Comparison of ENCODE assay signal across 7 cellular contexts in the genomic region with DNA sequence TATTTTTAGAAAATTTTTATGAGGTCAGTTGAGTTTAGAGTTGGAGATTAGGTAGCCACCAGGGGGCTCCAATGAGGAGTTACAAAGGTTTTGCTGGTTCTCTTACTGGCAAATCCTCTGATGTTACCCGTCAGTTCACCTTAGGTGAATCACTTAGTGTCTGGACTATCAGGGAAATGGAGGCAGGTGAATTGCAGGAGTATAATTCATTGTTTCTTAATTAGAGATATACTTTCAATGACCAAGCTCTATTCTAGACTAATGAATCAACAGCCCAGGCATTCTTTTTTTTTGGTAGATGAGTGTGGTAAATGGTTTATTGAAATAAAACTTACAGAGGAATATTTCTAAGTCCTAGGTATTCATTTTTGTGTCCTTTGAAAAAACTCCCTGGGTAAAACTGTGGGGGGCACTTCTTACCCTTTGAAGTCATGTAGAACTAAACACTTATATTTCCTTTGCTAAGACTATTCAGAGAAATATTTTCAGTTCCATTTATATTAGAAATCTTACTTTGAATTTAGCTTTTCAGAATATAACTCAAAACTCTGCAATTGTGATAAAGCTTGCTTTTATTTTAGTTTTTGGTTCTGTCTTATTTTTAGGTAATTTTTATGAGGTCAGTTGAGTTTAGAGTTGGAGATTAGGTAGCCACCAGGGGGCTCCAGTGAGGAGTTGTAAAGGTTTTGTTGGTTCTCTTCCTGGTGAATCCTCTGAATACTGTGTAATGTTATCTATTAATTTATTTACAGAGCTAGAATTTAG. TPM values are rescaled to one million over a fixed set of nuclear protein-coding genes. Genes with fewer than 3 reads are reported as not detected.
DNase-seq lines count a peak whose midpoint lies in the region; ATAC-seq, FAIRE-seq and TF ChIP-seq lines count a peak whose summit lies in the region.

No MANE protein-coding gene starts in this region.

- POLR2A ChIA-PET in HepG2 (lab: Yijun Ruan, JAX), result no interaction called here

- H3K27ac ChIP-seq in VCaP (no peak overlapping the region), HepG2 (ENCODE audit: extremely low read length, insufficient read depth, low read length) (no peak overlapping the region)

- CTCF ChIA-PET in HepG2 (lab: Yijun Ruan, JAX; ENCODE audit: low intra/inter-chr PET ratio, low total read pairs), result interaction anchor here (1.2 to 1.4 kb wide), 2 partner anchors 17 to 293 kb away, joined by 4 to 5 read pairs; a partner anchor contains a TSS

- DNase-seq in NCI-H2029 treated with DMSO at 0.1 percent for 48 hours (lab: John Stamatoyannopoulos, UW), result peak; percentile 9
- peak; percentile 34 to 54 for DNase-seq in central memory CD8-positive, alpha-beta T cell (ENCODE audit: low spot score in 2 of 2)
- peak; percentile 58 for DNase-seq in HepG2 (ENCODE audit: low spot score)
- DNase-seq in stimulated activated CD8-positive, alpha-beta memory T cell treated with anti-CD3 and anti-CD28 coated beads, Interleukin-4, amount 100 ng/mL, for 48 hours, result peak; percentile 83

- no TSS peak for BruUV-seq in HepG2 (replicated peaks; lab: Mats Ljungman, UMichigan)

- no peaks in the 10 kb centered on the region for H3K9me3 Mint-ChIP-seq in central memory CD8-positive, alpha-beta T cell

- H3K27ac Mint-ChIP-seq in central memory CD8-positive, alpha-beta T cell (ENCODE audit: low read depth), result no peak overlapping the region

- ATAC-seq in central memory CD8-positive, alpha-beta T cell (replicated peaks; ENCODE audit: extremely low read depth, poor library complexity, severe bottlenecking), result peak; percentile 84
- peak; percentile 67 for ATAC-seq in HepG2
- no peak for ATAC-seq in GM21717 (IDR thresholded peaks at IDR 0.05; ENCODE audit: unreplicated experiment)

- H3K4me2 ChIP-seq in HepG2 (ENCODE audit: low read depth, low read length), result no peak overlapping the region

- H3K4me3 Mint-ChIP-seq in central memory CD8-positive, alpha-beta T cell, result no peak overlapping the region

- peak; percentile 58 for TF ChIP-seq CTCF in GM12874 (IDR thresholded peaks at IDR 0.05; ENCODE audit: insufficient read depth, low read depth, low read length)
- peak; percentile 78 for TF ChIP-seq CTCF in VCaP (conservative IDR thresholded peaks at IDR 0.05)
- TF ChIP-seq CTCF in HepG2 (CRISPR knock-in tag; IDR thresholded peaks at IDR 0.05), result peak; percentile 46

- in situ Hi-C loops in HepG2 (cut with HindIII; ENCODE audit: extremely low pct_ligation_motif_present, low pct_unique_long_range_greater_than_20kb), result no loop called here

- H3K4me1 ChIP-seq in HepG2 (ENCODE audit: insufficient read depth, low read length), result no peaks in the 10 kb centered on the region

- no peaks in the 10 kb centered on the region for H3K27me3 Mint-ChIP-seq in central memory CD8-positive, alpha-beta T cell

- no peak for TF ChIP-seq POLR2A in HepG2 (IDR thresholded peaks at IDR 0.05; ENCODE audit: insufficient read depth in 1 of 2, low read depth in 2 of 2, low read length in 2 of 2)

- no peak overlapping the region for H2AFZ ChIP-seq in HepG2 (ENCODE audit: low read length)

- WGBS in HepG2 (ENCODE audit: low lambda C conversion rate), result 92% methylated on average over 1 of the region's 1 CpG

- H3K36me3 ChIP-seq in HepG2 (replicated peaks in 1 of 2; ENCODE audit: control insufficient read depth in 1 of 2, insufficient read depth in 2 of 2, low read length in 2 of 2), result peaks cover 12 to 79% of the 10 kb centered on the region in 2 experiments

- TF ChIP-seq RAD21 in HepG2 (CRISPR knock-in tag; IDR thresholded peaks at IDR 0.05), result no peak

- no peak overlapping the region for H3K4me3 ChIP-seq in HepG2 (replicated peaks in 1 of 3; ENCODE audit: insufficient read depth in 1 of 3, low read depth in 2 of 3, low read length in 3 of 3)

- no peaks in the 10 kb centered on the region for H3K27me3 ChIP-seq in HepG2 (ENCODE audit: control insufficient read depth in 1 of 2, insufficient read depth in 2 of 2, low read length in 2 of 2)

- H4K20me1 ChIP-seq in HepG2 (ENCODE audit: insufficient read depth, low read length), result peaks cover 15% of the 10 kb centered on the region

- FAIRE-seq in HepG2 (lab: Jason Lieb, UNC), result peak; percentile 51

- no peak for TF ChIP-seq EP300 in HepG2 (IDR thresholded peaks at IDR 0.05; ENCODE audit: low read depth in 2 of 2, low read length in 2 of 2)
- no peak for TF ChIP-seq EP300 in HepG2 (CRISPR knock-in tag; IDR thresholded peaks at IDR 0.05; ENCODE audit: borderline replicate concordance)

- peaks cover 17% of the 10 kb centered on the region for H3K79me2 ChIP-seq in HepG2 (ENCODE audit: insufficient read depth, low read length)

- no peak overlapping the region for H3K9ac ChIP-seq in HepG2 (ENCODE audit: insufficient read depth, low read depth, low read length)

- H3K36me3 Mint-ChIP-seq in central memory CD8-positive, alpha-beta T cell (ENCODE audit: insufficient read depth), result peaks cover 56% of the 10 kb centered on the region

- H3K9me3 ChIP-seq in HepG2 (ENCODE audit: low read length), result no peaks in the 10 kb centered on the region

- intact Hi-C loops in HepG2 (cut with micrococcal nuclease; ENCODE audit: unreplicated experiment), result no loop called here

- H3K4me1 Mint-ChIP-seq in central memory CD8-positive, alpha-beta T cell, result peaks cover 29% of the 10 kb centered on the region

TF ChIP-seq in HepG2, 621 proteins besides CTCF, POLR2A, EP300 and RAD21:
- no peak for TF ChIP-seq SIN3A (IDR thresholded peaks at IDR 0.05; ENCODE audit: borderline replicate concordance, low read depth, low read length)
- TF ChIP-seq SMC3 (IDR thresholded peaks at IDR 0.05; ENCODE audit: low read length), result peak; percentile 12; the same call in 1 of the 2 replicates

RNA-seq across cellular contexts. Expression of a gene that starts 17.7 kb away (rescaled TPM):
- total RNA-seq in HepG2 (2016; rRNA removed; fragmentation: Illumina TruSeq; extraction: Trizol), result 152 and 233 TPM in 2 replicates
- total RNA-seq in HepG2 (2016; cell fraction: cytosol; rRNA removed; fragmentation: Illumina TruSeq; extraction: Trizol; ENCODE audit: low read depth), result 29.1 and 33.4 TPM in 2 replicates
- 171 and 231 TPM in 2 replicates for total RNA-seq in HepG2 (2016; cell fraction: insoluble cytoplasmic fraction; rRNA removed; fragmentation: Illumina TruSeq; extraction: Trizol)
- 55.8 and 64.2 TPM in 2 replicates for total RNA-seq in HepG2 (2016; cell fraction: membrane; rRNA removed; fragmentation: Illumina TruSeq; extraction: Trizol)
- total RNA-seq in HepG2 (2016; cell fraction: nucleus; rRNA removed; fragmentation: Illumina TruSeq; extraction: Trizol), result 97.0 and 99.3 TPM in 2 replicates
- 64.2 and 69.8 TPM in 2 replicates for polyA plus RNA-seq in HepG2 (2011; rRNA removed)
- polyA plus RNA-seq in HepG2 (2011; cell fraction: cytosol; rRNA removed), result 43.9 and 49.0 TPM in 2 replicates
- polyA plus RNA-seq in HepG2 (2011; cell fraction: nucleus; rRNA removed), result 28.9 and 39.9 TPM in 2 replicates
- 87.5 and 91.8 TPM in 2 replicates for polyA plus RNA-seq in HepG2 (2012)
- 21.5 TPM in 2 replicates for polyA plus RNA-seq in HepG2 (2016; cell fraction: cytosol; fragmentation: Illumina TruSeq; extraction: Trizol; ENCODE audit: low read depth)
- 239 and 241 TPM in 2 replicates for polyA plus RNA-seq in HepG2 (2016; cell fraction: insoluble cytoplasmic fraction; fragmentation: Illumina TruSeq; extraction: Trizol; ENCODE audit: low read depth)
- polyA plus RNA-seq in HepG2 (2016; cell fraction: membrane; fragmentation: Illumina TruSeq; extraction: Trizol; ENCODE audit: low read depth), result 30.8 and 34.3 TPM in 2 replicates
- polyA plus RNA-seq in HepG2 (2016; cell fraction: nucleus; fragmentation: Illumina TruSeq; extraction: Trizol; ENCODE audit: insufficient read depth, low read depth), result 123 and 137 TPM in 2 replicates
- 77.9 and 189 TPM in 2 replicates for polyA minus RNA-seq in HepG2 (2011; rRNA and poly(A)+ RNA removed; ENCODE audit: low replicate concordance)
- polyA minus RNA-seq in HepG2 (2011; cell fraction: cytosol; rRNA and poly(A)+ RNA removed), result 61.4 and 62.0 TPM in 2 replicates
- 91.0 and 95.6 TPM in 2 replicates for polyA minus RNA-seq in HepG2 (2011; cell fraction: nucleus; rRNA and poly(A)+ RNA removed)

RNA-seq across cellular contexts. Expression of a gene that starts 24.8 kb away (rescaled TPM):
- 2.5 and 3.9 TPM in 2 replicates for total RNA-seq in HepG2 (2016; rRNA removed; fragmentation: Illumina TruSeq; extraction: Trizol)
- total RNA-seq in HepG2 (2016; cell fraction: cytosol; rRNA removed; fragmentation: Illumina TruSeq; extraction: Trizol; ENCODE audit: low read depth), result 0.71 TPM in 2 replicates
- 2.2 and 3.5 TPM in 2 replicates for total RNA-seq in HepG2 (2016; cell fraction: insoluble cytoplasmic fraction; rRNA removed; fragmentation: Illumina TruSeq; extraction: Trizol)
- 2.5 and 3.2 TPM in 2 replicates for total RNA-seq in HepG2 (2016; cell fraction: membrane; rRNA removed; fragmentation: Illumina TruSeq; extraction: Trizol)
- total RNA-seq in HepG2 (2016; cell fraction: nucleus; rRNA removed; fragmentation: Illumina TruSeq; extraction: Trizol), result 4.4 and 5.2 TPM in 2 replicates
- polyA plus RNA-seq in HepG2 (2011; rRNA removed), result 1.1 and 1.4 TPM in 2 replicates
- 1.0 and 1.1 TPM in 2 replicates for polyA plus RNA-seq in HepG2 (2011; cell fraction: cytosol; rRNA removed)
- 3.4 and 3.9 TPM in 2 replicates for polyA plus RNA-seq in HepG2 (2011; cell fraction: nucleus; rRNA removed)
- polyA plus RNA-seq in HepG2 (2012), result 2.0 and 2.1 TPM in 2 replicates
- polyA plus RNA-seq in HepG2 (2016; cell fraction: cytosol; fragmentation: Illumina TruSeq; extraction: Trizol; ENCODE audit: low read depth), result 0.42 and 0.75 TPM in 2 replicates
- polyA plus RNA-seq in HepG2 (2016; cell fraction: insoluble cytoplasmic fraction; fragmentation: Illumina TruSeq; extraction: Trizol; ENCODE audit: low read depth), result 2.5 and 3.0 TPM in 2 replicates
- polyA plus RNA-seq in HepG2 (2016; cell fraction: membrane; fragmentation: Illumina TruSeq; extraction: Trizol; ENCODE audit: low read depth), result 1.6 and 1.9 TPM in 2 replicates
- 8.0 and 8.4 TPM in 2 replicates for polyA plus RNA-seq in HepG2 (2016; cell fraction: nucleus; fragmentation: Illumina TruSeq; extraction: Trizol; ENCODE audit: insufficient read depth, low read depth)
- 0.37 and 4.7 TPM in 2 replicates for polyA minus RNA-seq in HepG2 (2011; rRNA and poly(A)+ RNA removed; ENCODE audit: low replicate concordance)
- 1.1 and 1.7 TPM in 2 replicates for polyA minus RNA-seq in HepG2 (2011; cell fraction: cytosol; rRNA and poly(A)+ RNA removed)
- polyA minus RNA-seq in HepG2 (2011; cell fraction: nucleus; rRNA and poly(A)+ RNA removed), result 2.4 and 2.6 TPM in 2 replicates

Comparison
In these comparisons a context has a peak if more than half of its experiments do, and no peak if none do; other contexts are left out.
1. DNase-seq: peak in every context shown above with its lines; median percentile 83 in stimulated activated CD8-positive, alpha-beta memory T cell treated with anti-CD3 and anti-CD28 coated beads, Interleukin-4, amount 100 ng/mL, for 48 hours; 58 in HepG2; 44 in central memory CD8-positive, alpha-beta T cell; 9 in NCI-H2029 treated with DMSO at 0.1 percent for 48 hours.